In the genomic region with DNA sequence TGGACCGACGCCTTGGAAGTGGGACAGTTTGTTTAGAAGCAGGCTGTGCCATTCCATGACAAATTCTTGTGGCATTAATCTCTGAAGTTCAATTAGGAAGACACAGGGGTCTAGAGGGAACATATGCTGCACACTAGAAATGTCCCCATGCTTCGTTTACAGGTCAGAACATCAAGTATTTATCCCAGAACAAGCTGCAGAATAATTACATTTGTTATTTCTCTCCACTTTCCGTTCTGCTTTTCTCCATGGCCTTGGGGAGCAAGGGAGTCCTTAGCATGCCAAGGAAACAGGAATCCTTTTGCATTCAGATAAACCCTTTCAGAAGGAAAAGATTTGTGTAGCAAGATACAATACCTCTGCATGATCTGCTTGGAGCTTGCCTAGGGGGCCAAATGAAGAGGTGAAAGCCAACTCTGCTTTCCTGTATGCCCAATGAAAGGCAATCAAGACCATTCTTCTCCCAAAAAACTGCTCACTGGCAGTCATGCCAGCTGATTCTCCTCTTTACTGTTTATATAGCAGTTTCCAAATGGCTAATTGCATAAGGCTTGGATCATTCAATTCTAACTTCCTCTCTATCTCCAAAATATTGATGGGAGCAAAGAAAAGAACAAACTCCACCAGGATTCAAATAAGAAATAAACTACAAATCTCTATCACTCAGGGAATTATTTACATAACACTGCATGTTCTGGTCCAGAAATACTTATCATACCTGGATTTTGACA, we compare ENCODE assay signal across 28 cellular contexts. TPM values are rescaled to one million over a fixed set of nuclear protein-coding genes. Genes with fewer than 3 reads are reported as not detected.
"Had no signal": no experiment of that assay in that cellular context is flagged by ENCODE, and none has a peak within 500 bp of the region (broad histone marks: within the 10 kb centered on the region; RNA-seq: fewer than 3 reads in every experiment).

No MANE protein-coding gene starts in this region.

- H3K4me1 ChIP-seq: right atrium auricular region, suprapubic skin, thyroid gland, upper lobe of left lung, uterus had no signal

- FAIRE-seq: colon, kidney had no signal

- ATAC-seq: effector memory CD8-positive, alpha-beta T cell; left cardiac atrium; stimulated activated effector memory CD8-positive, alpha-beta T cell treated with anti-CD3 and anti-CD28 coated beads, Interleukin-12 subunit alpha, Interleukin-12 subunit beta, amount 100 ng/mL, for 72 hours; stimulated activated naive CD8-positive, alpha-beta T cell treated with anti-CD3 and anti-CD28 coated beads, Interleukin-15, Interleukin-2, amounts not matched to agents 100 U/mL and 50 U/mL, for 24 hours had no signal

- H3K9me3 ChIP-seq: esophagus squamous epithelium, right atrium auricular region, suprapubic skin, thyroid gland, upper lobe of left lung, uterus had no signal

- H3K4me1 Mint-ChIP-seq: nephron had no signal

- H3K27ac Mint-ChIP-seq: effector memory CD8-positive, alpha-beta T cell; nephron; stimulated activated effector memory CD8-positive, alpha-beta T cell treated with anti-CD3 and anti-CD28 coated beads, Interleukin-12 subunit alpha, Interleukin-12 subunit beta, amount 100 ng/mL, for 72 hours had no signal

- H3K4me3 ChIP-seq: esophagus squamous epithelium, hepatocyte, right atrium auricular region, smooth muscle cell, suprapubic skin, thyroid gland, upper lobe of left lung, uterus had no signal

- H3K27me3 ChIP-seq: esophagus squamous epithelium, right atrium auricular region, thyroid gland, upper lobe of left lung, uterus had no signal

- H3K4me2 ChIP-seq: hepatocyte, smooth muscle cell had no signal

- H3K4me3 Mint-ChIP-seq: dendritic cell treated with granulocyte-macrophage colony-stimulating factor and Interleukin-4, amounts not matched to agents 40 ng/mL and 50 ng/mL, for 4 days; effector memory CD8-positive, alpha-beta T cell; naive B cell; nephron; stimulated activated effector memory CD8-positive, alpha-beta T cell treated with anti-CD3 and anti-CD28 coated beads, Interleukin-12 subunit alpha, Interleukin-12 subunit beta, amount 100 ng/mL, for 72 hours had no signal

- H3K36me3 ChIP-seq: esophagus squamous epithelium, right atrium auricular region, suprapubic skin, thyroid gland, upper lobe of left lung, uterus had no signal

- DNase-seq: effector memory CD8-positive, alpha-beta T cell; esophagus squamous epithelium; foreskin melanocyte; head of caudate nucleus; kidney; left cardiac atrium; mesendoderm; naive B cell; posterior cingulate gyrus; stimulated activated CD4-positive, alpha-beta T cell treated with anti-CD3 and anti-CD28 coated beads, Interleukin-4, amount 100 ng/mL, for 1 hour; stimulated activated CD8-positive, alpha-beta memory T cell treated with anti-CD3 and anti-CD28 coated beads, Interleukin-4, amount 100 ng/mL, for 48 hours; stimulated activated naive CD8-positive, alpha-beta T cell treated with anti-CD3 and anti-CD28 coated beads, Interleukin-15, Interleukin-2, amounts not matched to agents 100 U/mL and 50 U/mL, for 24 hours; thyroid gland; upper lobe of left lung; uterus had no signal

- H2AFZ ChIP-seq: hepatocyte had no signal

- H3K27ac ChIP-seq: epithelial cell of prostate, esophagus squamous epithelium, hepatocyte, right atrium auricular region, suprapubic skin, thyroid gland, upper lobe of left lung, uterus had no signal

- H3K9me3 Mint-ChIP-seq: dendritic cell treated with granulocyte-macrophage colony-stimulating factor and Interleukin-4, amounts not matched to agents 40 ng/mL and 50 ng/mL, for 4 days; effector memory CD8-positive, alpha-beta T cell; naive B cell; nephron; stimulated activated effector memory CD8-positive, alpha-beta T cell treated with anti-CD3 and anti-CD28 coated beads, Interleukin-12 subunit alpha, Interleukin-12 subunit beta, amount 100 ng/mL, for 72 hours had no signal

- H3K79me2 ChIP-seq: hepatocyte had no signal

- H3K36me3 Mint-ChIP-seq: naive B cell; stimulated activated effector memory CD8-positive, alpha-beta T cell treated with anti-CD3 and anti-CD28 coated beads, Interleukin-12 subunit alpha, Interleukin-12 subunit beta, amount 100 ng/mL, for 72 hours had no signal

RNA-seq across cellular contexts. Expression of gene PRKACG, which starts 2.6 kb away (rescaled TPM):
- total RNA-seq: esophagus squamous epithelium, hepatocyte, kidney, left cardiac atrium, liver, lung microvascular endothelial cell, osteocyte, pulmonary artery endothelial cell, right atrium auricular region, smooth muscle cell, suprapubic skin, thyroid gland, upper lobe of left lung, uterus had no signal
- polyA plus RNA-seq: hepatocyte, liver, smooth muscle cell had no signal
